In the genomic region with DNA sequence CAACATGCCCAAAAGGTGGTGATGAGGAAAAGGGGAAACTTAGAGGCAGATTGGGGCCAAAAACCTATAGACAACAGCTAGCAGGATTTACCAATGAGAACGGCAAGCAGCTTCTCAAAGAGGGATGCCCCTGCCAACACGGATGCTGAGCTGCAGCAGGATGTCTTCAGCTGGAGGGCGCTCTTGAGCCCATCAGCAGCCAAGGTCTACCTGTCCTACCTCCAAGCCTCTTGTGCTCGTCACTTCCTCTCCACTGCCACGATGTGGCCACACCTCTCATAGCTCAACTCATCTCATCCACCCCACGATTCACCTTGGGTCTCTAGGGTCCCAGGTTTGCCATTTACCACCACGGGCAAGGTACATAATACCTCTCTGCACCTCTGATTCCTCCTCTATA, we compare ENCODE assay signal across 13 cellular contexts. TPM values are rescaled to one million over a fixed set of nuclear protein-coding genes. Genes with fewer than 3 reads are reported as not detected.
DNase-seq lines count a peak whose midpoint lies in the region; ATAC-seq, FAIRE-seq and TF ChIP-seq lines count a peak whose summit lies in the region.
"Had no signal": no experiment of that assay in that cellular context is flagged by ENCODE, and none has a peak within 500 bp of the region (broad histone marks: within the 10 kb centered on the region; RNA-seq: fewer than 3 reads in every experiment).

No MANE protein-coding gene starts in this region.

- H3K4me3 ChIP-seq in HepG2 (replicated peaks in 1 of 3; ENCODE audit: insufficient read depth in 1 of 3, low read depth in 2 of 3, low read length in 3 of 3) (no peak overlapping the region), right lobe of liver (no peak overlapping the region), astrocyte of the cerebellum (ENCODE audit: low read depth, low read length) (no peak overlapping the region), right cardiac atrium (ENCODE audit: low read length) (no peak overlapping the region)
- no peak overlapping the region for H3K4me3 ChIP-seq in CD4-positive, alpha-beta memory T cell (ENCODE audit: low read length in 2 of 2)
- H3K4me3 ChIP-seq: GM23248, testis had no signal

- H4K20me1 ChIP-seq in HepG2 (ENCODE audit: insufficient read depth, low read length), result no peaks in the 10 kb centered on the region; the same call in 1 of the 2 replicates

- H3K27me3 ChIP-seq in HepG2 (ENCODE audit: control insufficient read depth in 1 of 2, insufficient read depth in 2 of 2, low read length in 2 of 2), result no peaks in the 10 kb centered on the region
- H3K27me3 ChIP-seq in right lobe of liver, result no peaks in the 10 kb centered on the region
- no peaks in the 10 kb centered on the region for H3K27me3 ChIP-seq in CD4-positive, alpha-beta memory T cell (ENCODE audit: insufficient read depth, low read length)
- no peaks in the 10 kb centered on the region for H3K27me3 ChIP-seq in right cardiac atrium (ENCODE audit: control insufficient read depth, insufficient read depth)
- H3K27me3 ChIP-seq: testis had no signal

- no peak for DNase-seq in HepG2 (ENCODE audit: low spot score)
- DNase-seq in right lobe of liver, result no peak
- no peak for DNase-seq in astrocyte of the cerebellum (ENCODE audit: low read depth)
- peak; percentile 83 for DNase-seq in iPS-NIHi7 (ENCODE audit: extremely low spot score)
- no peak for DNase-seq in T-helper 1 cell
- no peak for DNase-seq in head of caudate nucleus
- no peak for DNase-seq in CD4-positive, alpha-beta memory T cell
- DNase-seq in right cardiac atrium, result no peak
- DNase-seq: activated naive CD8-positive, alpha-beta T cell treated with anti-CD3 and anti-CD28 coated beads, Interleukin-2, amount 50 U/mL, for 24 hours; GM23248; NCI-H187 treated with DMSO at 0.1 percent for 48 hours had no signal

- H3K27ac Mint-ChIP-seq in CD4-positive, alpha-beta memory T cell, result no peak overlapping the region
- H3K27ac Mint-ChIP-seq: activated naive CD8-positive, alpha-beta T cell treated with anti-CD3 and anti-CD28 coated beads, Interleukin-2, amount 50 U/mL, for 24 hours; T-helper 2 cell treated with Interferon-gamma antibody and Interleukin-4, amounts not matched to agents 5 μg/mL and 100 μg/mL, for 36 hours had no signal

- peaks cover 44% of the 10 kb centered on the region for H3K79me2 ChIP-seq in HepG2 (ENCODE audit: insufficient read depth, low read length)

- no peak overlapping the region for H3K9ac ChIP-seq in HepG2 (ENCODE audit: insufficient read depth, low read depth, low read length)
- H3K9ac ChIP-seq: GM23248 had no signal

- no peak for FAIRE-seq in HepG2 (lab: Jason Lieb, UNC)

- H3K27ac ChIP-seq in HepG2 (ENCODE audit: extremely low read length, insufficient read depth, low read length) (peak overlapping the region; percentile 83), right lobe of liver (no peak overlapping the region), right cardiac atrium (ENCODE audit: low read length) (no peak overlapping the region)
- H3K27ac ChIP-seq in CD4-positive, alpha-beta memory T cell (ENCODE audit: low read depth, low read length), result no peak overlapping the region
- H3K27ac ChIP-seq: GM23248, testis had no signal

- peak overlapping the region; percentile 90; the same call in 1 of the 2 replicates for H3K4me2 ChIP-seq in HepG2 (ENCODE audit: low read depth, low read length)

- no peak overlapping the region for H2AFZ ChIP-seq in HepG2 (ENCODE audit: low read length)
- H2AFZ ChIP-seq: GM23248 had no signal

- in situ Hi-C loops in HepG2 (cut with HindIII; ENCODE audit: extremely low pct_ligation_motif_present, low pct_unique_long_range_greater_than_20kb), result no loop called here
- in situ Hi-C loops in astrocyte of the cerebellum (cut with HindIII; ENCODE audit: low sequenced_read_pairs), result no loop called here

- no peaks in the 10 kb centered on the region for H3K9me3 Mint-ChIP-seq in CD4-positive, alpha-beta memory T cell
- H3K9me3 Mint-ChIP-seq: activated naive CD8-positive, alpha-beta T cell treated with anti-CD3 and anti-CD28 coated beads, Interleukin-2, amount 50 U/mL, for 24 hours; T-helper 2 cell treated with Interferon-gamma antibody and Interleukin-4, amounts not matched to agents 5 μg/mL and 100 μg/mL, for 36 hours had no signal

- no peaks in the 10 kb centered on the region for H3K36me3 Mint-ChIP-seq in CD4-positive, alpha-beta memory T cell

- 79% methylated on average over 7 of the region's 7 CpGs for WGBS in HepG2 (ENCODE audit: low lambda C conversion rate)
- WGBS in right lobe of liver (ENCODE audit: insufficient coverage, low coverage, low lambda C conversion rate, missing lambda C conversion rate), result 84% methylated on average over 4 of the region's 7 CpGs
- 85% methylated on average over 7 of the region's 7 CpGs for WGBS in right cardiac atrium

- no TSS peak for BruUV-seq in HepG2 (replicated peaks; lab: Mats Ljungman, UMichigan)

- TF ChIP-seq POLR2A in HepG2 (IDR thresholded peaks at IDR 0.05; ENCODE audit: insufficient read depth in 1 of 2, low read depth in 2 of 2, low read length in 2 of 2) (no peak), right lobe of liver (IDR thresholded peaks at IDR 0.05) (no peak)

- no peak overlapping the region for H3K4me3 Mint-ChIP-seq in CD4-positive, alpha-beta memory T cell
- H3K4me3 Mint-ChIP-seq: activated naive CD8-positive, alpha-beta T cell treated with anti-CD3 and anti-CD28 coated beads, Interleukin-2, amount 50 U/mL, for 24 hours; T-helper 2 cell treated with Interferon-gamma antibody and Interleukin-4, amounts not matched to agents 5 μg/mL and 100 μg/mL, for 36 hours had no signal

- H3K27me3 Mint-ChIP-seq in CD4-positive, alpha-beta memory T cell, result peaks cover 0 to 2% of the 10 kb centered on the region in 2 donors

- no peaks in the 10 kb centered on the region for H3K4me1 Mint-ChIP-seq in CD4-positive, alpha-beta memory T cell

- ATAC-seq in HepG2 (no peak), right lobe of liver (no peak), right cardiac atrium (no peak)
- ATAC-seq: activated naive CD8-positive, alpha-beta T cell treated with anti-CD3 and anti-CD28 coated beads, Interleukin-2, amount 50 U/mL, for 24 hours had no signal

- H3K4me1 ChIP-seq in HepG2 (ENCODE audit: insufficient read depth, low read length) (peaks cover 92% of the 10 kb centered on the region), right lobe of liver (peaks cover 0 to 51% (median 15%) of the 10 kb centered on the region in 4 donors), right cardiac atrium (ENCODE audit: control insufficient read depth, insufficient read depth, low read length) (peaks cover 14% of the 10 kb centered on the region)
- no peaks in the 10 kb centered on the region for H3K4me1 ChIP-seq in CD4-positive, alpha-beta memory T cell (ENCODE audit: insufficient read depth, low read length)

- TF ChIP-seq CTCF in HepG2 (CRISPR knock-in tag; IDR thresholded peaks at IDR 0.05), result peak; percentile 51
- TF ChIP-seq CTCF in right lobe of liver (IDR thresholded peaks at IDR 0.05), result no peak
- peak; percentile 11 for TF ChIP-seq CTCF in astrocyte of the cerebellum (IDR thresholded peaks at IDR 0.05; ENCODE audit: low read depth, low read length, missing control alignments)

- intact Hi-C loops in HepG2 (cut with micrococcal nuclease; ENCODE audit: unreplicated experiment), result no loop called here
- intact Hi-C loops in right lobe of liver (cut with DNase I), result no loop called here
- intact Hi-C loops in head of caudate nucleus (cut with DNase I), result no loop called here
- intact Hi-C loops in CD4-positive, alpha-beta memory T cell (cut with micrococcal nuclease), result no loop called here
- intact Hi-C loops in right cardiac atrium (cut with DNase I), result no loop called here

- POLR2A ChIA-PET in HepG2 (lab: Yijun Ruan, JAX), result interaction anchor here (0.7 to 2.0 kb wide), 6 partner anchors 19 to 43 kb away, joined by 3 to 12 read pairs (median 4); no protein-coding TSS in a partner anchor
- POLR2A ChIA-PET in CD4-positive, alpha-beta memory T cell (lab: Charles Lee; ENCODE audit: partially characterized antibody), result no interaction called here

- no peak for TF ChIP-seq RAD21 in HepG2 (CRISPR knock-in tag; IDR thresholded peaks at IDR 0.05)

- H3K36me3 ChIP-seq in HepG2 (replicated peaks in 1 of 2; ENCODE audit: control insufficient read depth in 1 of 2, insufficient read depth in 2 of 2, low read length in 2 of 2) (no peaks in the 10 kb centered on the region), right lobe of liver (no peaks in the 10 kb centered on the region)
- no peaks in the 10 kb centered on the region for H3K36me3 ChIP-seq in CD4-positive, alpha-beta memory T cell (ENCODE audit: insufficient read depth, low read length)

- TF ChIP-seq EP300 in HepG2 (IDR thresholded peaks at IDR 0.05; ENCODE audit: low read depth in 2 of 2, low read length in 2 of 2) (no peak), HepG2 (CRISPR knock-in tag; IDR thresholded peaks at IDR 0.05; ENCODE audit: borderline replicate concordance) (no peak)

- no peaks in the 10 kb centered on the region for H3K9me3 ChIP-seq in HepG2 (ENCODE audit: low read length)
- no peaks in the 10 kb centered on the region for H3K9me3 ChIP-seq in right lobe of liver
- no peaks in the 10 kb centered on the region for H3K9me3 ChIP-seq in CD4-positive, alpha-beta memory T cell (ENCODE audit: control insufficient read depth in 1 of 2, low read length in 2 of 2)
- no peaks in the 10 kb centered on the region for H3K9me3 ChIP-seq in right cardiac atrium (ENCODE audit: control insufficient read depth, low read length)
- H3K9me3 ChIP-seq: testis had no signal

- CTCF ChIA-PET in HepG2 (lab: Yijun Ruan, JAX; ENCODE audit: low intra/inter-chr PET ratio, low total read pairs), result no interaction called here
- CTCF ChIA-PET in CD4-positive, alpha-beta memory T cell (lab: Charles Lee; ENCODE audit: partially characterized antibody), result no interaction called here

RNA-seq across cellular contexts. Expression of gene DLG5, which starts 36.5 kb away (rescaled TPM):
- 15.1 and 15.5 TPM in 2 replicates for total RNA-seq in HepG2 (2016; rRNA removed; fragmentation: Illumina TruSeq; extraction: Trizol)
- 4.8 and 5.9 TPM in 2 replicates for total RNA-seq in HepG2 (2016; cell fraction: cytosol; rRNA removed; fragmentation: Illumina TruSeq; extraction: Trizol; ENCODE audit: low read depth)
- total RNA-seq in HepG2 (2016; cell fraction: insoluble cytoplasmic fraction; rRNA removed; fragmentation: Illumina TruSeq; extraction: Trizol), result 13.9 and 15.8 TPM in 2 replicates
- 6.6 and 7.8 TPM in 2 replicates for total RNA-seq in HepG2 (2016; cell fraction: membrane; rRNA removed; fragmentation: Illumina TruSeq; extraction: Trizol)
- total RNA-seq in HepG2 (2016; cell fraction: nucleus; rRNA removed; fragmentation: Illumina TruSeq; extraction: Trizol), result 18.8 and 22.2 TPM in 2 replicates
- polyA plus RNA-seq in HepG2 (2011; rRNA removed), result 18.2 and 20.9 TPM in 2 replicates
- polyA plus RNA-seq in HepG2 (2011; cell fraction: cytosol; rRNA removed), result 11.7 and 13.7 TPM in 2 replicates
- 164 and 167 TPM in 2 replicates for polyA plus RNA-seq in HepG2 (2011; cell fraction: nucleus; rRNA removed)
- 15.1 and 34.9 TPM in 2 replicates for polyA plus RNA-seq in HepG2 (2012)
- polyA plus RNA-seq in HepG2 (2016; cell fraction: cytosol; fragmentation: Illumina TruSeq; extraction: Trizol; ENCODE audit: low read depth), result 1.1 TPM in 2 replicates
- 16.9 and 19.7 TPM in 2 replicates for polyA plus RNA-seq in HepG2 (2016; cell fraction: insoluble cytoplasmic fraction; fragmentation: Illumina TruSeq; extraction: Trizol; ENCODE audit: low read depth)
- 3.0 and 4.2 TPM in 2 replicates for polyA plus RNA-seq in HepG2 (2016; cell fraction: membrane; fragmentation: Illumina TruSeq; extraction: Trizol; ENCODE audit: low read depth)
- polyA plus RNA-seq in HepG2 (2016; cell fraction: nucleus; fragmentation: Illumina TruSeq; extraction: Trizol; ENCODE audit: insufficient read depth, low read depth), result 49.2 and 54.4 TPM in 2 replicates
- polyA minus RNA-seq in HepG2 (2011; rRNA and poly(A)+ RNA removed; ENCODE audit: low replicate concordance), result 19.1 and 24.2 TPM in 2 replicates
- polyA minus RNA-seq in HepG2 (2011; cell fraction: cytosol; rRNA and poly(A)+ RNA removed), result 12.4 and 14.9 TPM in 2 replicates
- 29.7 and 35.3 TPM in 2 replicates for polyA minus RNA-seq in HepG2 (2011; cell fraction: nucleus; rRNA and poly(A)+ RNA removed)
- total RNA-seq in right lobe of liver, result 1 to 10 TPM; 5.6 to 8.8 (median 7.6) TPM
- 1 to 10 TPM; 2.7 to 3.2 TPM for total RNA-seq in CD4-positive, alpha-beta memory T cell
- polyA plus RNA-seq in CD4-positive, alpha-beta memory T cell, result under 1 TPM in 1 of 2 donors, not detected in 1; 0.13 TPM
- total RNA-seq in right cardiac atrium, result 10 to 100 TPM; 10.9 to 14.3 (median 12.6) TPM
- 6.6 TPM for polyA plus RNA-seq in right cardiac atrium

Comparison
In these comparisons a context has a peak if more than half of its experiments do, and no peak if none do; other contexts are left out.
1. CTCF ChIP-seq: peak in HepG2 (single experiment) and astrocyte of the cerebellum (single experiment); none in right lobe of liver (0 of 4).